16 cellular contexts compared by ENCODE assay signal in the genomic region with DNA sequence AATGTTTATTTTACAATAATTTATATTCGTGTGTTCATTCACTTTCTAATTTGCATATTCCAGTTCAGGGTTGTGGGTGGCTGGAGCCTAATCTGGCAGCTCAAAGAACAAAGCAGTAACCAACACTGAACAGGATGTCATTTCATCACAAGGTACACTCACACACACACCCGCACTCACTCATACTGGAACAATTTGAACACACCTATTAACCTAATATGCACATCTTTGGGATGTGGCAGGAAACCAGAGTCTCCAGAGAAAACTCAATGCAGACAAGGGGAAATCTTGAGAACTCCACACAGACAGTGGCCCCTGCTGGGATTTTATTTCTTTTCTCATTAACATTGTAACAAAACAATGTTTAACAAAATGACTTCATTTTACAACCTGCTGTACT.
DNase-seq lines count a peak whose midpoint lies in the region; ATAC-seq and TF ChIP-seq lines count a peak whose summit lies in the region.
"Had no signal": no experiment of that assay in that cellular context is flagged by ENCODE, and none has a peak within 500 bp of the region (broad histone marks: within the 10 kb centered on the region; RNA-seq: fewer than 3 reads in every experiment).

No MANE protein-coding gene starts in this region.

- CTCF ChIA-PET in MCF 10A (lab: Yijun Ruan, JAX): interaction anchor here (0.9 to 1.3 kb wide), 2 partner anchors 11 to 16 kb away, joined by 4 read pairs; no protein-coding TSS in a partner anchor
- CTCF ChIA-PET in RWPE1 (lab: Yijun Ruan, JAX): interaction anchor here (0.6 kb wide), 1 partner anchor 25 kb away, joined by 6 read pairs; no protein-coding TSS in a partner anchor

- H3K9me3 ChIP-seq in breast epithelium: peaks cover 0 to 9% of the 10 kb centered on the region in 2 donors
- H3K9me3 ChIP-seq in gastrocnemius medialis: no peaks in the 10 kb centered on the region

- H3K4me3 Mint-ChIP-seq in MCF 10A (ENCODE audit: unreplicated experiment): no peak overlapping the region

- POLR2A ChIA-PET in MCF 10A (lab: Yijun Ruan, JAX) (interaction anchor here (0.6 to 1.1 kb wide), 2 partner anchors 42 to 50 kb away, joined by 3 to 4 read pairs; no protein-coding TSS in a partner anchor), RWPE1 (lab: Yijun Ruan, JAX; ENCODE audit: low non-redundant PET) (no interaction called here)

- H3K4me3 ChIP-seq in breast epithelium (no peak overlapping the region), epithelial cell of esophagus (ENCODE audit: low read length) (no peak overlapping the region), gastrocnemius medialis (no peak overlapping the region)

- BruUV-seq in MCF 10A (replicated peaks; lab: Mats Ljungman, UMichigan): no TSS peak

- no peak for TF ChIP-seq POLR2A in breast epithelium (IDR thresholded peaks at IDR 0.05)
- TF ChIP-seq POLR2A in gastrocnemius medialis (IDR thresholded peaks at IDR 0.05): no peak

- H3K36me3 Mint-ChIP-seq in MCF 10A (ENCODE audit: insufficient read depth, unreplicated experiment): peaks cover 14% of the 10 kb centered on the region

- H3K36me3 ChIP-seq in breast epithelium (no peaks in the 10 kb centered on the region), gastrocnemius medialis (no peaks in the 10 kb centered on the region)

- DNase-seq in MCF 10A (ENCODE audit: unreplicated experiment): peak; percentile 38
- DNase-seq in breast epithelium (ENCODE audit: low spot score in 2 of 2): no peak
- peak; percentile 12 for DNase-seq in RWPE1 (ENCODE audit: low spot score)
- DNase-seq in epithelial cell of esophagus (ENCODE audit: low read depth): peak; percentile 91
- DNase-seq in gastrocnemius medialis: no peak
- no peak for DNase-seq in activated CD8-positive, alpha-beta memory T cell treated with anti-CD3 and anti-CD28 coated beads, Interleukin-2, amount 50 U/mL, for 4 hours
- DNase-seq: C1 segment of cervical spinal cord, DMS 273 treated with DMSO at 0.1 percent for 48 hours, NCI-H1048, NCI-H1436 treated with DMSO at 0.1 percent for 48 hours, NCI-H2029 treated with DMSO at 0.1 percent for 48 hours, NCI-H510A, SIG-M5 had no signal

- ATAC-seq in HG03342 (IDR thresholded peaks at IDR 0.05; ENCODE audit: unreplicated experiment) (no peak), HG02588 (IDR thresholded peaks at IDR 0.05; ENCODE audit: unreplicated experiment) (no peak), gastrocnemius medialis (no peak)

- TF ChIP-seq CTCF in MCF 10A (IDR thresholded peaks at IDR 0.05; ENCODE audit: unreplicated experiment) (no peak), breast epithelium (IDR thresholded peaks at IDR 0.05) (no peak), RWPE1 (conservative IDR thresholded peaks at IDR 0.05; ENCODE audit: low read depth) (no peak), epithelial cell of esophagus (IDR thresholded peaks at IDR 0.05; ENCODE audit: insufficient read depth, low read depth, low read length, missing control alignments) (no peak), gastrocnemius medialis (IDR thresholded peaks at IDR 0.05 in 4 of 5, conservative IDR thresholded peaks at IDR 0.05 in 1 of 5) (no peak)

- H3K4me1 ChIP-seq in breast epithelium (no peaks in the 10 kb centered on the region), gastrocnemius medialis (no peaks in the 10 kb centered on the region)

- peaks cover 25% of the 10 kb centered on the region for H3K9me3 Mint-ChIP-seq in MCF 10A (ENCODE audit: unreplicated experiment)

- H3K27me3 Mint-ChIP-seq in MCF 10A (ENCODE audit: insufficient read depth, unreplicated experiment): no peaks in the 10 kb centered on the region

- H3K27me3 ChIP-seq in breast epithelium (no peaks in the 10 kb centered on the region), gastrocnemius medialis (no peaks in the 10 kb centered on the region)

- no peak overlapping the region for H3K27ac ChIP-seq in breast epithelium
- H3K27ac ChIP-seq in RWPE1: no peak overlapping the region
- no peak overlapping the region for H3K27ac ChIP-seq in gastrocnemius medialis
- H3K27ac ChIP-seq: HL-60 had no signal

- peaks cover 19% of the 10 kb centered on the region for H3K4me1 Mint-ChIP-seq in MCF 10A (ENCODE audit: insufficient read depth, unreplicated experiment)

- in situ Hi-C loops in gastrocnemius medialis (cut with MboI; ENCODE audit: low sequenced_read_pairs in 4 of 4): no loop called here

- intact Hi-C loops in MCF 10A (cut with micrococcal nuclease) (no loop called here), breast epithelium (cut with DNase I; ENCODE audit: low total_unique reads) (no loop called here), gastrocnemius medialis (cut with DNase I; ENCODE audit: low total_unique reads) (no loop called here)

- H3K27ac Mint-ChIP-seq in MCF 10A (ENCODE audit: low read depth, unreplicated experiment): peak overlapping the region; percentile 70

Comparison
In these comparisons a context has a peak if more than half of its experiments do, and no peak if none do; other contexts are left out.
1. DNase-seq: peak in MCF 10A (single experiment), RWPE1 (single experiment) and epithelial cell of esophagus (single experiment); none in breast epithelium (0 of 2), gastrocnemius medialis (0 of 2) and activated CD8-positive, alpha-beta memory T cell treated with anti-CD3 and anti-CD28 coated beads, Interleukin-2, amount 50 U/mL, for 4 hours (single experiment).